In genomic region chr20:10790013-10790412, GRCh38 we compare ENCODE assay signal across 19 cellular contexts.
DNase-seq lines count a peak whose midpoint lies in the region; ATAC-seq, FAIRE-seq and TF ChIP-seq lines count a peak whose summit lies in the region.
"Had no signal": no experiment of that assay in that cellular context is flagged by ENCODE, and none has a peak within 500 bp of the region (broad histone marks: within the 10 kb centered on the region; RNA-seq: fewer than 3 reads in every experiment).

No MANE protein-coding gene starts in this region.

- H3K27ac ChIP-seq in H1 (ENCODE audit: low read depth, low read length), result no peak overlapping the region
- H3K27ac ChIP-seq: A549, gastrocnemius medialis had no signal

- no peak overlapping the region; the same call in 1 of the 2 replicates for H2BK5ac ChIP-seq in H1 (ENCODE audit: low read depth, low read length)

- no peak for TF ChIP-seq RAD21 in H1 (IDR thresholded peaks at IDR 0.05 in 1 of 2, conservative IDR thresholded peaks at IDR 0.05 in 1 of 2; ENCODE audit: low read depth in 2 of 2, low read length in 2 of 2)

- H3K9me3 ChIP-seq in H1 (ENCODE audit: insufficient read depth in 2 of 2, low read depth in 1 of 2, low read length in 1 of 2), result no peaks in the 10 kb centered on the region
- H3K9me3 ChIP-seq: gastrocnemius medialis had no signal

- no peak overlapping the region for H3K9ac ChIP-seq in H1 (replicated peaks in 1 of 4; ENCODE audit: extremely low read depth in 1 of 4, low read depth in 3 of 4, low read length in 3 of 4)

- H3K14ac ChIP-seq in H1 (ENCODE audit: insufficient read length), result no peak overlapping the region

- WGBS in H1 (ENCODE audit: extremely low coverage in 1 of 2, insufficient coverage in 1 of 2, insufficient read length in 1 of 2, insufficient replicate concordance in 2 of 2, low coverage in 1 of 2, low lambda C conversion rate in 2 of 2, missing lambda C conversion rate in 1 of 2), 2 experiments, result 80% methylated on average over 8 of the region's 8 CpGs; no CpG with 5 or more reads in 1 of the 2 experiments

- no peak overlapping the region for H4K5ac ChIP-seq in H1 (ENCODE audit: insufficient read length, low read depth, low read length)

- CTCF ChIA-PET in H1 (lab: Charles Lee; ENCODE audit: partially characterized antibody), result no interaction called here

- TF ChIP-seq POLR2A in H1 (IDR thresholded peaks at IDR 0.05; ENCODE audit: control extremely low read depth in 1 of 2, low read depth in 2 of 2, low read length in 2 of 2), result no peak

- peak; percentile 2 to 54 for DNase-seq in NCI-H2081 (lab: John Stamatoyannopoulos, UW)
- no peak for DNase-seq in NCI-H2081 treated with DMSO at 0.1 percent for 48 hours (lab: John Stamatoyannopoulos, UW)
- peak; percentile 87 for DNase-seq in NCI-H748 (lab: John Stamatoyannopoulos, UW; ENCODE audit: unreplicated experiment)
- no peak for DNase-seq in H1 (ENCODE audit: low read depth in 1 of 2, low spot score in 2 of 2)
- DNase-seq in renal cortical epithelial cell (ENCODE audit: low read depth), result peak; percentile 82
- no peak for DNase-seq in SW 1271 (lab: John Stamatoyannopoulos, UW)
- DNase-seq in activated CD4-positive, CD25-positive, alpha-beta regulatory T cell (lab: John Stamatoyannopoulos, UW), result no peak
- DNase-seq: activated CD4-positive, alpha-beta T cell treated with anti-CD3 and anti-CD28 coated beads for 36 hours; activated CD8-positive, alpha-beta memory T cell treated with anti-CD3 and anti-CD28 coated beads, Interleukin-2, amount 10 ng/mL, durations not matched to agents 7 days and 5 days; gastrocnemius medialis; kidney glomerular epithelial cell; NCI-H1930; stimulated activated CD4-positive, alpha-beta T cell treated with anti-CD3 and anti-CD28 coated beads, Interleukin-4, amount 100 ng/mL, for 24 hours had no signal

- H3K4me3 ChIP-seq in H1 (ENCODE audit: extremely low read depth in 1 of 4, insufficient read depth in 2 of 4, low read depth in 3 of 4, low read length in 4 of 4), result no peak overlapping the region
- H3K4me3 ChIP-seq: A549, gastrocnemius medialis had no signal

- H4K91ac ChIP-seq in H1 (replicated peaks; ENCODE audit: insufficient read length, low read length), result no peak overlapping the region

- no peak for TF ChIP-seq EP300 in H1 (IDR thresholded peaks at IDR 0.05; ENCODE audit: borderline replicate concordance in 1 of 2, low read depth in 2 of 2, low read length in 2 of 2)

- no peak overlapping the region for H2BK15ac ChIP-seq in H1 (ENCODE audit: low read length)

- TF ChIP-seq CTCF in H1 (IDR thresholded peaks at IDR 0.05; ENCODE audit: control extremely low read depth in 1 of 3, insufficient read depth in 1 of 3, low read depth in 1 of 3, low read length in 3 of 3), result no peak

- no peak for ATAC-seq in HG03565 (IDR thresholded peaks at IDR 0.05; ENCODE audit: unreplicated experiment)
- ATAC-seq: A549; activated CD4-positive, alpha-beta T cell treated with anti-CD3 and anti-CD28 coated beads for 36 hours; activated CD8-positive, alpha-beta memory T cell treated with anti-CD3 and anti-CD28 coated beads, Interleukin-2, amount 10 ng/mL, durations not matched to agents 7 days and 5 days; gastrocnemius medialis had no signal

- peaks cover 2 to 6% (median 4%) of the 10 kb centered on the region in 4 experiments; a peak in 3 of 7 replicates for H3K4me1 ChIP-seq in H1 (replicated peaks in 1 of 4; ENCODE audit: control insufficient read depth in 3 of 4, insufficient read depth in 4 of 4, low read length in 3 of 4)
- H3K4me1 ChIP-seq: A549, gastrocnemius medialis had no signal

- no peak overlapping the region for H2BK120ac ChIP-seq in H1 (replicated peaks; ENCODE audit: low read depth, low read length)

- H4K8ac ChIP-seq in H1 (ENCODE audit: extremely low read depth, insufficient read depth, low read length), result no peak overlapping the region

- H3K23ac ChIP-seq in H1 (ENCODE audit: insufficient read length), result no peak overlapping the region

- H3K18ac ChIP-seq in H1 (ENCODE audit: extremely low read depth, low read length), result no peak overlapping the region

- no peaks in the 10 kb centered on the region for H4K20me1 ChIP-seq in H1 (replicated peaks in 1 of 2; ENCODE audit: control insufficient read depth in 1 of 2, insufficient read depth in 2 of 2, low read length in 2 of 2)

- H3K4me2 ChIP-seq in H1 (ENCODE audit: insufficient read depth in 1 of 2, low read depth in 2 of 2, low read length in 2 of 2), result no peak overlapping the region
- H3K4me2 ChIP-seq: A549 had no signal

- no peak overlapping the region for H2BK20ac ChIP-seq in H1 (ENCODE audit: low read length)

- peak overlapping the region; percentile 6; the same call in 1 of the 2 replicates for H2BK12ac ChIP-seq in H1 (ENCODE audit: low read depth, low read length)

- no peaks in the 10 kb centered on the region; the same call in 1 of the 2 replicates for H3K23me2 ChIP-seq in H1 (ENCODE audit: low read depth, low read length)

- no peaks in the 10 kb centered on the region for H3K27me3 ChIP-seq in H1 (replicated peaks in 1 of 4; ENCODE audit: control insufficient read depth in 3 of 4, extremely low read depth in 1 of 4, insufficient read depth in 3 of 4, low read length in 3 of 4)
- H3K27me3 ChIP-seq: gastrocnemius medialis had no signal

- no peak overlapping the region for H2AK5ac ChIP-seq in H1 (ENCODE audit: low read depth, low read length)

- FAIRE-seq in H1 (lab: Jason Lieb, UNC), result no peak
- FAIRE-seq: G401.6, GM19239, RCC 7860, urothelium cell line had no signal

- 0 out of 2 replicates have a peak overlapping the region, but pooled peaks have one; percentile 8 for H2AFZ ChIP-seq in H1 (ENCODE audit: low read length)

- POLR2A ChIA-PET in H1 (lab: Charles Lee; ENCODE audit: partially characterized antibody), result no interaction called here

- H3K79me2 ChIP-seq in H1 (ENCODE audit: control insufficient read depth in 1 of 2, insufficient read depth in 2 of 2, low read length in 2 of 2), result no peaks in the 10 kb centered on the region

- H3K4ac ChIP-seq in H1 (replicated peaks; ENCODE audit: insufficient read length, low read depth, low read length), result no peak overlapping the region

- no peaks in the 10 kb centered on the region for H3K36me3 ChIP-seq in H1 (ENCODE audit: control insufficient read depth in 2 of 4, insufficient read depth in 4 of 4, low read length in 3 of 4)
- H3K36me3 ChIP-seq: gastrocnemius medialis had no signal

- no peaks in the 10 kb centered on the region for H3K79me1 ChIP-seq in H1 (ENCODE audit: low read depth, low read length)

- no peak overlapping the region for H3K56ac ChIP-seq in H1 (replicated peaks; ENCODE audit: insufficient read length, low read depth, low read length)

TF ChIP-seq in H1, 55 proteins besides CTCF, POLR2A, EP300 and RAD21 (continues in another document):
- TF ChIP-seq ASH2L (IDR thresholded peaks at IDR 0.05; ENCODE audit: low read length) (no peak), KDM5A (IDR thresholded peaks at IDR 0.05; ENCODE audit: low read length) (no peak), MAFK (IDR thresholded peaks at IDR 0.05; ENCODE audit: low read depth, low read length) (no peak), BACH1 (IDR thresholded peaks at IDR 0.05; ENCODE audit: low read length) (no peak), MAX (IDR thresholded peaks at IDR 0.05) (no peak), CREB1 (IDR thresholded peaks at IDR 0.05) (no peak), CEBPB (IDR thresholded peaks at IDR 0.05; ENCODE audit: low read depth, low read length) (no peak), SP1 (IDR thresholded peaks at IDR 0.05; ENCODE audit: low read depth, low read length) (no peak), SIN3A (conservative IDR thresholded peaks at IDR 0.05 in 1 of 2, IDR thresholded peaks at IDR 0.05 in 1 of 2; ENCODE audit: low read depth in 1 of 2, low read length in 2 of 2) (no peak), BCL11A (IDR thresholded peaks at IDR 0.05; ENCODE audit: low read depth in 2 of 2, low read length in 2 of 2) (no peak), CBX5 (IDR thresholded peaks at IDR 0.05; ENCODE audit: low read depth, low read length) (no peak)

Comparison
In these comparisons a context has a peak if more than half of its experiments do, and no peak if none do; other contexts are left out.
1. DNase-seq: peak in NCI-H2081 (2 of 2), NCI-H748 (single experiment) and renal cortical epithelial cell (single experiment); none in NCI-H2081 treated with DMSO at 0.1 percent for 48 hours (single experiment), H1 (0 of 2), SW 1271 (0 of 2) and activated CD4-positive, CD25-positive, alpha-beta regulatory T cell (0 of 4).